ENCODE assay signal across 27 cellular contexts in genomic region chr16:56344518-56345405, GRCh38.
DNase-seq lines count a peak whose midpoint lies in the region; ATAC-seq, FAIRE-seq and TF ChIP-seq lines count a peak whose summit lies in the region.
"Had no signal": no experiment of that assay in that cellular context is flagged by ENCODE, and none has a peak within 500 bp of the region (broad histone marks: within the 10 kb centered on the region; RNA-seq: fewer than 3 reads in every experiment).

No MANE protein-coding gene starts in this region.

- H3K27me3 ChIP-seq in K562 (ENCODE audit: control insufficient read depth in 2 of 2, insufficient read depth in 2 of 2, low read length in 2 of 2) (peaks cover 20 to 72% of the 10 kb centered on the region in 2 experiments; a peak in 4 of 5 replicates), trophoblast cell (ENCODE audit: insufficient read depth, low read length) (no peaks in the 10 kb centered on the region)
- H3K27me3 ChIP-seq: vagina had no signal

- H4K20me1 ChIP-seq in K562 (replicated peaks; ENCODE audit: control insufficient read depth, insufficient read depth, low read length), result peaks cover 28% of the 10 kb centered on the region

- no peak overlapping the region for H2BK120ac ChIP-seq in trophoblast cell (ENCODE audit: insufficient read depth, low read length, poor library complexity)

- H4K12ac ChIP-seq in trophoblast cell (ENCODE audit: low read depth, low read length), result no peak overlapping the region

- no peak overlapping the region for H3K27ac Mint-ChIP-seq in effector memory CD8-positive, alpha-beta T cell
- H3K27ac Mint-ChIP-seq: CD4-positive, alpha-beta T cell; natural killer cell; stimulated activated memory B cell treated with anti-CD40 and anti-IgM and Interleukin-4, amounts not matched to agents 10 μg/mL and 1 μg/mL and 100 μg/mL, for 72 hours had no signal

- intact Hi-C loops in K562 (cut with micrococcal nuclease), result no loop called here

- H2BK12ac ChIP-seq in trophoblast cell (ENCODE audit: low read length), result no peak overlapping the region

- no peak for TF ChIP-seq EP300 in K562 (IDR thresholded peaks at IDR 0.05; ENCODE audit: low read length)

- no peak for TF ChIP-seq CTCF in K562 (IDR thresholded peaks at IDR 0.05 in 2 of 3, conservative IDR thresholded peaks at IDR 0.05 in 1 of 3; ENCODE audit: insufficient read depth in 2 of 3, low read depth in 1 of 3, low read length in 3 of 3)

- H3K4me1 ChIP-seq in K562 (replicated peaks in 1 of 2; ENCODE audit: control insufficient read depth in 2 of 2, insufficient read depth in 2 of 2, low read length in 2 of 2) (peaks cover 5 to 38% of the 10 kb centered on the region in 2 experiments; a peak in 2 of 5 replicates), trophoblast cell (ENCODE audit: control insufficient read depth in 1 of 2, insufficient read depth in 2 of 2, low read length in 2 of 2) (peaks cover 2 to 5% of the 10 kb centered on the region in 2 experiments)
- H3K4me1 ChIP-seq: parathyroid adenoma had no signal

- no peak overlapping the region for H3K14ac ChIP-seq in trophoblast cell (ENCODE audit: low read length)

- no peaks in the 10 kb centered on the region for H3K79me2 ChIP-seq in K562 (ENCODE audit: control insufficient read depth, insufficient read depth, low read length)
- no peaks in the 10 kb centered on the region for H3K79me2 ChIP-seq in trophoblast cell (ENCODE audit: control insufficient read depth, insufficient read depth, low read length, poor library complexity)
- H3K79me2 ChIP-seq: parathyroid adenoma had no signal

- H3K4me3 ChIP-seq in K562 (no peak overlapping the region), trophoblast cell (ENCODE audit: low read depth, low read length) (no peak overlapping the region)
- H3K4me3 ChIP-seq: vagina had no signal

- ATAC-seq in K562 (peak; percentile 40), GM21447 (IDR thresholded peaks at IDR 0.05; ENCODE audit: unreplicated experiment) (no peak)
- ATAC-seq in effector memory CD8-positive, alpha-beta T cell (replicated peaks), result no peak
- ATAC-seq: activated T-cell treated with anti-CD3 and anti-CD28 coated beads, Interleukin-2, amount 50 U/mL, for 4 hours; natural killer cell; stimulated activated memory B cell treated with anti-CD40 and anti-IgM and Interleukin-4, amounts not matched to agents 10 μg/mL and 1 μg/mL and 100 μg/mL, for 72 hours had no signal

- H3K36me3 Mint-ChIP-seq in effector memory CD8-positive, alpha-beta T cell (ENCODE audit: insufficient read depth), result no peaks in the 10 kb centered on the region
- H3K36me3 Mint-ChIP-seq: natural killer cell; stimulated activated memory B cell treated with anti-CD40 and anti-IgM and Interleukin-4, amounts not matched to agents 10 μg/mL and 1 μg/mL and 100 μg/mL, for 72 hours had no signal

- no peak overlapping the region for H4K8ac ChIP-seq in trophoblast cell (ENCODE audit: low read depth, low read length)

- H3K18ac ChIP-seq in trophoblast cell (ENCODE audit: low read length), result no peak overlapping the region

- H3K9me3 Mint-ChIP-seq in effector memory CD8-positive, alpha-beta T cell, result no peaks in the 10 kb centered on the region
- H3K9me3 Mint-ChIP-seq: activated T-cell treated with anti-CD3 and anti-CD28 coated beads, Interleukin-2, amount 50 U/mL, for 4 hours; CD4-positive, alpha-beta T cell; natural killer cell; stimulated activated memory B cell treated with anti-CD40 and anti-IgM and Interleukin-4, amounts not matched to agents 10 μg/mL and 1 μg/mL and 100 μg/mL, for 72 hours had no signal

- 4% methylated on average over 15 of the region's 18 CpGs for WGBS in K562 (ENCODE audit: insufficient coverage, low coverage, missing lambda C conversion rate)
- WGBS in trophoblast cell (ENCODE audit: extremely low coverage, insufficient coverage, insufficient read length), result no CpG with 5 or more reads among the region's 18 CpGs

- no peak overlapping the region for H2BK5ac ChIP-seq in trophoblast cell (ENCODE audit: low read depth, low read length, poor library complexity)

- in situ Hi-C loops in K562 (cut with MboI), result no loop called here

- H3K9ac ChIP-seq in K562 (ENCODE audit: insufficient read depth in 1 of 2, low read depth in 2 of 2, low read length in 2 of 2), result peak overlapping the region in 1 of 2 experiments; percentile 17; a peak in 2 of 4 replicates
- no peak overlapping the region for H3K9ac ChIP-seq in trophoblast cell (ENCODE audit: low read length)
- H3K9ac ChIP-seq: parathyroid adenoma had no signal

- DNase-seq in HPDE6-E6E7 (ENCODE audit: extremely low spot score) (peak; percentile 89), K562 (ENCODE audit: extremely low read depth in 1 of 4, low spot score in 3 of 4) (peak in 2 of 4 experiments; percentile 42 to 44), left kidney (ENCODE audit: low read depth, low spot score) (peak; percentile 88), trophoblast cell (peak; percentile 28 to 61)
- no peak for DNase-seq in effector CD4-positive, alpha-beta T cell
- no peak for DNase-seq in effector memory CD8-positive, alpha-beta T cell
- DNase-seq: activated CD4-positive, CD25-positive, alpha-beta regulatory T cell treated with anti-CD3 and anti-CD28 coated beads, Interleukin-2, amount 50 U/mL, for 72 hours; activated CD8-positive, alpha-beta memory T cell treated with anti-CD3 and anti-CD28 coated beads for 24 hours; activated naive CD4-positive, alpha-beta T cell treated with Interleukin-2 at 50 U/mL for 16 hours; activated T-cell treated with anti-CD3 and anti-CD28 coated beads, Interleukin-2, amount 50 U/mL, for 4 hours; amniotic stem cell; CD4-positive, alpha-beta T cell; DMS 273 treated with DMSO at 0.1 percent for 48 hours; foreskin fibroblast; hippocampal formation; natural killer cell; NCI-H1694; NCI-H526; stimulated activated CD4-positive, alpha-beta T cell treated with anti-CD3 and anti-CD28 coated beads, Interleukin-2, amount 100 ng/mL, for 24 hours; SW 1271 had no signal

- BruUV-seq in K562 (replicated peaks; lab: Mats Ljungman, UMichigan), result no TSS peak

- no peaks in the 10 kb centered on the region for H3K4me1 Mint-ChIP-seq in effector memory CD8-positive, alpha-beta T cell (ENCODE audit: low read depth in 2 of 2)
- H3K4me1 Mint-ChIP-seq: natural killer cell; stimulated activated memory B cell treated with anti-CD40 and anti-IgM and Interleukin-4, amounts not matched to agents 10 μg/mL and 1 μg/mL and 100 μg/mL, for 72 hours had no signal

- no peak overlapping the region for H3K4me3 Mint-ChIP-seq in effector memory CD8-positive, alpha-beta T cell
- H3K4me3 Mint-ChIP-seq: activated T-cell treated with anti-CD3 and anti-CD28 coated beads, Interleukin-2, amount 50 U/mL, for 4 hours; CD4-positive, alpha-beta T cell; natural killer cell; stimulated activated memory B cell treated with anti-CD40 and anti-IgM and Interleukin-4, amounts not matched to agents 10 μg/mL and 1 μg/mL and 100 μg/mL, for 72 hours had no signal

- no peak for FAIRE-seq in K562 (lab: Jason Lieb, UNC)
- FAIRE-seq: G401.6, GM18507, H54 had no signal

- H2AFZ ChIP-seq in K562 (ENCODE audit: low read depth, low read length) (no peak overlapping the region), trophoblast cell (ENCODE audit: insufficient read depth, low read length, poor library complexity) (no peak overlapping the region)
- H2AFZ ChIP-seq: parathyroid adenoma had no signal

- H3K27ac ChIP-seq in K562 (ENCODE audit: extremely low read depth, low read depth, low read length) (no peak overlapping the region), trophoblast cell (ENCODE audit: low read depth, low read length) (no peak overlapping the region)
- H3K27ac ChIP-seq: parathyroid adenoma, vagina had no signal

- H3K9me3 ChIP-seq in K562 (replicated peaks; ENCODE audit: control insufficient read depth, insufficient read depth, low read depth, low read length), result no peaks in the 10 kb centered on the region
- H3K9me3 ChIP-seq in trophoblast cell (ENCODE audit: insufficient read depth, low read depth, low read length), result peaks cover 3% of the 10 kb centered on the region
- H3K9me3 ChIP-seq: vagina had no signal

- H3K79me1 ChIP-seq in trophoblast cell (ENCODE audit: low read length), result no peaks in the 10 kb centered on the region

- no peak overlapping the region for H4K91ac ChIP-seq in trophoblast cell (ENCODE audit: low read depth, low read length)

- H3K36me3 ChIP-seq in K562 (ENCODE audit: control insufficient read depth, insufficient read depth, low read length) (no peaks in the 10 kb centered on the region), trophoblast cell (ENCODE audit: control insufficient read depth in 1 of 2, insufficient read depth in 2 of 2, low read length in 2 of 2) (no peaks in the 10 kb centered on the region)
- H3K36me3 ChIP-seq: vagina had no signal

- no peak for TF ChIP-seq RAD21 in K562 (CRISPR knock-in tag; conservative IDR thresholded peaks at IDR 0.05 in 1 of 2, IDR thresholded peaks at IDR 0.05 in 1 of 2)

- H3K9me1 ChIP-seq in K562 (ENCODE audit: control insufficient read depth, insufficient read depth, low read length), result no peaks in the 10 kb centered on the region

- H3K4me2 ChIP-seq in K562 (ENCODE audit: insufficient read depth, low read length) (no peak overlapping the region), trophoblast cell (ENCODE audit: low read length) (no peak overlapping the region)

- no peaks in the 10 kb centered on the region for H3K27me3 Mint-ChIP-seq in effector memory CD8-positive, alpha-beta T cell
- H3K27me3 Mint-ChIP-seq: CD4-positive, alpha-beta T cell had no signal

- no peak overlapping the region for H3K23ac ChIP-seq in trophoblast cell (ENCODE audit: low read length)

- CTCF ChIA-PET in K562 (lab: Yijun Ruan, JAX; ENCODE audit: low intra/inter-chr PET ratio), result no interaction called here

- POLR2A ChIA-PET in K562 (lab: Yijun Ruan, JAX), result interaction anchor here (1.0 to 1.6 kb wide), 2 partner anchors 12 to 16 kb away, joined by 3 to 7 read pairs; no protein-coding TSS in a partner anchor

- H3K4ac ChIP-seq in trophoblast cell (ENCODE audit: low read depth, low read length), result no peak overlapping the region

- no peak overlapping the region for H2AK5ac ChIP-seq in trophoblast cell (ENCODE audit: low read length)

- TF ChIP-seq POLR2A in K562 (conservative IDR thresholded peaks at IDR 0.05), result no peak

TF ChIP-seq in K562, 482 proteins besides CTCF, POLR2A, EP300 and RAD21 (continues in another document):
- TF ChIP-seq KLF6 (CRISPR knock-in tag; IDR thresholded peaks at IDR 0.05; ENCODE audit: borderline replicate concordance), result no peak
- no peak for TF ChIP-seq MEF2D (tag; conservative IDR thresholded peaks at IDR 0.05; ENCODE audit: low read depth)
- TF ChIP-seq NR2C2 (CRISPR knock-in tag; IDR thresholded peaks at IDR 0.05), result no peak
- no peak for TF ChIP-seq NR2C2 (tag; IDR thresholded peaks at IDR 0.05)
- TF ChIP-seq NFIC (IDR thresholded peaks at IDR 0.05), result peak; percentile 80
- no peak for TF ChIP-seq CC2D1A (IDR thresholded peaks at IDR 0.05)
- no peak for TF ChIP-seq SAP30 (IDR thresholded peaks at IDR 0.05; ENCODE audit: borderline replicate concordance, insufficient read depth, low read depth, low read length, poor library complexity, severe bottlenecking)

Comparison
In these comparisons a context has a peak if more than half of its experiments do, and no peak if none do; other contexts are left out.
1. DNase-seq: peak in HPDE6-E6E7 (single experiment), left kidney (single experiment) and trophoblast cell (2 of 2); none in effector CD4-positive, alpha-beta T cell (single experiment) and effector memory CD8-positive, alpha-beta T cell (0 of 3).